ENCODE assay signal across 16 cellular contexts in the genomic region with DNA sequence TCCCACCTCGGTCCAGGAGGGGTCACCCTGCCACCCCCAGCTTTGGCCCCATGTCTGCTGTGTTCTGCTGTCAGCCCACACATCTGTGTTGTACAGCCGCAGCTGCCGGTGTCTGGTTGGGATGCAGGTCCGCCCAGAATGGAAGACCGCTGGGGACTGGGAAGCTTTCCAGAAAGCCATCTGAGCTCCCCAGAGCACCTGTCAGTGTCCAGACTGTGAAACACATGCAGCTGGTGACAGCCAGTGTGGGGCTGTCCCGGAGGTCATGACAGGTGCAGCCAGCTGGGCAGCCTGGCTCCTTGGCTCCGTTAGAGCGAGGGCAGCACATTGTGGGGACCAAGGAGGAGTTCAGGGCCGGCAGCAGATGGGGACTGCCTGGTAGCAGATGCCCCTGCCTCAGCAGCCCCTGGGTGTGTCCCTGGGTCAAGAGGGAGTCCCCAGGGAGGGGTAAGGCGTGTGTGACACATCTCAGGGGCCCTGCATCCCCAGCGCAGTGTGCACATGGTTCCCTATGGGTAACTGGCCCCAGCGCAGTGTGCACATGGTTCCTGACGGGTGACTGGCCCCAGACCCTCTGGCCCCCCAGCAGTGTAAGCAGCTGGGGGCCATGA. TPM values are rescaled to one million over a fixed set of nuclear protein-coding genes. Genes with fewer than 3 reads are reported as not detected.
DNase-seq lines count a peak whose midpoint lies in the region; ATAC-seq and TF ChIP-seq lines count a peak whose summit lies in the region.
"Had no signal": no experiment of that assay in that cellular context is flagged by ENCODE, and none has a peak within 500 bp of the region (broad histone marks: within the 10 kb centered on the region; RNA-seq: fewer than 3 reads in every experiment).

No MANE protein-coding gene starts in this region.

- H3K4me1 Mint-ChIP-seq in endothelial cell (ENCODE audit: unreplicated experiment) (no peaks in the 10 kb centered on the region), type B pancreatic cell (ENCODE audit: unreplicated experiment) (no peaks in the 10 kb centered on the region), osteocyte (ENCODE audit: unreplicated experiment) (peaks cover 3% of the 10 kb centered on the region)

- no peak overlapping the region for H3K4me3 ChIP-seq in stomach
- H3K4me3 ChIP-seq: left lung, upper lobe of right lung had no signal

- peaks cover 4% of the 10 kb centered on the region for H3K27me3 Mint-ChIP-seq in endothelial cell (ENCODE audit: unreplicated experiment)
- no peaks in the 10 kb centered on the region for H3K27me3 Mint-ChIP-seq in type B pancreatic cell
- H3K27me3 Mint-ChIP-seq in osteocyte (ENCODE audit: unreplicated experiment) = no peaks in the 10 kb centered on the region
- H3K27me3 Mint-ChIP-seq: T-helper 17 cell had no signal

- no peaks in the 10 kb centered on the region for H3K9me3 ChIP-seq in stomach
- H3K9me3 ChIP-seq: left lung, upper lobe of right lung had no signal

- peaks cover 45 to 90% (median 83%) of the 10 kb centered on the region in 4 donors for H3K36me3 ChIP-seq in stomach
- H3K36me3 ChIP-seq: upper lobe of right lung had no signal

- no peaks in the 10 kb centered on the region for H3K27me3 ChIP-seq in stomach
- H3K27me3 ChIP-seq: left lung, upper lobe of right lung had no signal

- no peaks in the 10 kb centered on the region for H3K9me3 Mint-ChIP-seq in endothelial cell (ENCODE audit: unreplicated experiment)
- H3K9me3 Mint-ChIP-seq in type B pancreatic cell = no peaks in the 10 kb centered on the region
- no peaks in the 10 kb centered on the region for H3K9me3 Mint-ChIP-seq in osteocyte (ENCODE audit: unreplicated experiment)
- H3K9me3 Mint-ChIP-seq: activated T-helper 2 cell treated with anti-CD3 and anti-CD28 coated beads, Interferon-gamma antibody, Interleukin-2, Interleukin-4, amounts not matched to agents 10 μg/mL and 5 μg/mL and 100 μg/mL, durations not matched to agents 14 hours and 24 hours and 36 hours; nephron had no signal

- H3K27ac ChIP-seq in stomach = no peak overlapping the region
- H3K27ac ChIP-seq: left lung, upper lobe of right lung had no signal

- H3K36me3 Mint-ChIP-seq in endothelial cell (ENCODE audit: low read depth, unreplicated experiment) = peaks cover 5% of the 10 kb centered on the region
- no peaks in the 10 kb centered on the region for H3K36me3 Mint-ChIP-seq in type B pancreatic cell
- peaks cover 4% of the 10 kb centered on the region for H3K36me3 Mint-ChIP-seq in osteocyte (ENCODE audit: unreplicated experiment)

- DNase-seq in Right ventricle myocardium superior (peak; percentile 77), cardiac septum (ENCODE audit: low spot score) (no peak), NCI-H2196 (lab: John Stamatoyannopoulos, UW; ENCODE audit: unreplicated experiment) (peak; percentile 74), endothelial cell (ENCODE audit: low spot score) (peak; percentile 3), type B pancreatic cell (ENCODE audit: extremely low spot score, unreplicated experiment) (no peak), stomach (no peak), osteocyte (ENCODE audit: extremely low spot score, unreplicated experiment) (no peak)
- no peak for DNase-seq in activated CD4-positive, alpha-beta T cell treated with anti-CD3 and anti-CD28 coated beads for 4 hours
- DNase-seq: effector memory CD4-positive, alpha-beta T cell; stimulated activated CD4-positive, alpha-beta T cell treated with anti-CD3 and anti-CD28 coated beads, Interleukin-12 subunit alpha, Interleukin-12 subunit beta, amount 100 ng/mL, for 4 hours had no signal

- intact Hi-C loops in Right ventricle myocardium superior (cut with DNase I) = no loop called here
- intact Hi-C loops in cardiac septum (cut with DNase I) = no loop called here
- intact Hi-C loops in stomach (cut with DNase I; ENCODE audit: low total_unique reads) = no loop called here

- 64 to 83% (median 74%) methylated on average over 6 to 13 of the region's 13 CpGs for whole genome bisulfite sequencing in stomach, 5 donors

- peaks cover 0 to 5% (median 5%) of the 10 kb centered on the region in 4 donors for H3K4me1 ChIP-seq in stomach
- H3K4me1 ChIP-seq: left lung, upper lobe of right lung had no signal

- H3K4me3 Mint-ChIP-seq in endothelial cell (ENCODE audit: unreplicated experiment) (no peak overlapping the region), type B pancreatic cell (no peak overlapping the region), osteocyte (ENCODE audit: unreplicated experiment) (no peak overlapping the region)
- H3K4me3 Mint-ChIP-seq: nephron, T-helper 17 cell had no signal

- no peak for TF ChIP-seq CTCF in endothelial cell (IDR thresholded peaks at IDR 0.05; ENCODE audit: unreplicated experiment)
- TF ChIP-seq CTCF in type B pancreatic cell (conservative IDR thresholded peaks at IDR 0.05) = no peak
- no peak for TF ChIP-seq CTCF in stomach (IDR thresholded peaks at IDR 0.05)
- TF ChIP-seq CTCF in osteocyte (IDR thresholded peaks at IDR 0.05) = no peak

- no peak overlapping the region for H3K27ac Mint-ChIP-seq in endothelial cell (ENCODE audit: unreplicated experiment)
- H3K27ac Mint-ChIP-seq in type B pancreatic cell = peak overlapping the region; percentile 50
- H3K27ac Mint-ChIP-seq in osteocyte (ENCODE audit: unreplicated experiment) = no peak overlapping the region
- H3K27ac Mint-ChIP-seq: activated T-helper 2 cell treated with anti-CD3 and anti-CD28 coated beads, Interferon-gamma antibody, Interleukin-2, Interleukin-4, amounts not matched to agents 10 μg/mL and 5 μg/mL and 100 μg/mL, durations not matched to agents 14 hours and 24 hours and 36 hours; T-helper 17 cell had no signal

- no peak for TF ChIP-seq EP300 in stomach (IDR thresholded peaks at IDR 0.05)

- TF ChIP-seq POLR2A in stomach (IDR thresholded peaks at IDR 0.05) = no peak

- ATAC-seq in Right ventricle myocardium superior (ENCODE audit: poor library complexity) = peak; percentile 89
- ATAC-seq: T-helper 17 cell had no signal

RNA-seq across cellular contexts. Expression of gene CEP170B, which starts 16.4 kb away (rescaled TPM):
- total RNA-seq in Right ventricle myocardium superior = 9.5 TPM
- total RNA-seq in cardiac septum = 19.2 TPM
- total RNA-seq in endothelial cell (ENCODE audit: unreplicated experiment) = 11.3 TPM
- total RNA-seq in type B pancreatic cell (ENCODE audit: low replicate concordance) = 26.5 and 51.5 TPM in 2 replicates
- 100 to 1,000 TPM in 1 of 5 donors, 10 to 100 TPM in 4; 12.7 to 483 (median 46.1) TPM for total RNA-seq in stomach
- polyA plus RNA-seq in stomach = 10 to 100 TPM in 2 of 3 donors, 1 to 10 TPM in 1; 9.6 to 15.4 (median 13.2) TPM
- 26.4 and 26.5 TPM in 2 replicates for total RNA-seq in osteocyte

RNA-seq across cellular contexts. Expression of gene PLD4, which starts 43.2 kb away (rescaled TPM):
- total RNA-seq in Right ventricle myocardium superior (0.13 TPM), cardiac septum (0.51 TPM), endothelial cell (ENCODE audit: unreplicated experiment) (1.3 TPM), type B pancreatic cell (ENCODE audit: low replicate concordance) (0.17 TPM in 2 replicates), stomach (1 to 10 TPM in 1 of 5 donors, under 1 TPM in 1, not detected in 3; 0.14 to 2.6 TPM), osteocyte (0.05 and 0.18 TPM in 2 replicates)
- 1 to 10 TPM in 1 of 3 donors, under 1 TPM in 1, not detected in 1; 0.70 to 1.7 TPM for polyA plus RNA-seq in stomach
- total RNA-seq: glomerular endothelial cell had no signal

Comparison
In these comparisons a context has a peak if more than half of its experiments do, and no peak if none do; other contexts are left out.
1. DNase-seq: peak in Right ventricle myocardium superior (single experiment), NCI-H2196 (single experiment) and endothelial cell (single experiment); none in cardiac septum (single experiment), type B pancreatic cell (single experiment), stomach (single experiment), activated CD4-positive, alpha-beta T cell treated with anti-CD3 and anti-CD28 coated beads for 4 hours (0 of 2) and osteocyte (single experiment).